Comparison of ENCODE assay signal across 1 cellular context in the genomic region with DNA sequence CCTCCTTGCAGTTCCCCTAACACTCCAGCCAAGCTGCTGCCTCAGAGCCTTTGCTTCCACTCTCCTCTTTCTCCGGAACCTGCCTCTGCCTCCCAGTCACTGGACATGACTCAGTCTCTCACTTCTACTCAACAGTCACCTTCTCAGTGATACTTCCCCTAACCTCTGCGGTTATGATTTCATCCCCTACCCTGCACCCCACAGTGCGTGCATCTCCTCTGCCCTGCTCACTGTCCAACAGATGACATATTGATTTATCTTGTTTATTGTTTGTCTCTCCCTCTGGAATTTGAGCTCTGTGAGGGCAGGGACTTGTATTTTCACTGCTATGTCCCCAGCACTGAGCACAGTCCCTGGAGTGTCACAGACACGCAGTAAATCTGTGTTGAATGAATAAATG.
A peak's percentile ranks its signal among the peaks of the same experiment; 100 is the strongest.
TF ChIP-seq lines count a peak whose summit lies in the region.

No MANE protein-coding gene starts in this region.

TF ChIP-seq in HepG2, 621 proteins besides CTCF, POLR2A, EP300 and RAD21 (continued from another document):
- TF ChIP-seq, protein P1, sequence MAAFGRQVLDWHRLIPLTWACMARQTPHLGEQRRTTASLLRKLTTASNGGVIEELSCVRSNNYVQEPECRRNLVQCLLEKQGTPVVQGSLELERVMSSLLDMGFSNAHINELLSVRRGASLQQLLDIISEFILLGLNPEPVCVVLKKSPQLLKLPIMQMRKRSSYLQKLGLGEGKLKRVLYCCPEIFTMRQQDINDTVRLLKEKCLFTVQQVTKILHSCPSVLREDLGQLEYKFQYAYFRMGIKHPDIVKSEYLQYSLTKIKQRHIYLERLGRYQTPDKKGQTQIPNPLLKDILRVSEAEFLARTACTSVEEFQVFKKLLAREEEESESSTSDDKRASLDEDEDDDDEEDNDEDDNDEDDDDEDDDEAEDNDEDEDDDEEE (CRISPR knock-in tag; IDR thresholded peaks at IDR 0.05) = no peak
- TF ChIP-seq ZSCAN25 (CRISPR knock-in tag; IDR thresholded peaks at IDR 0.05) (peak; percentile 43; the same call in 1 of the 2 replicates), RXRA (CRISPR knock-in tag; IDR thresholded peaks at IDR 0.05) (no peak), FOXP1 (IDR thresholded peaks at IDR 0.05) (no peak), FOXP1 (CRISPR knock-in tag; IDR thresholded peaks at IDR 0.05) (peak; percentile 84), PITX1 (CRISPR knock-in tag; IDR thresholded peaks at IDR 0.05) (no peak), ZNF530 (CRISPR knock-in tag; IDR thresholded peaks at IDR 0.05; ENCODE audit: low read depth) (no peak), CEBPB (IDR thresholded peaks at IDR 0.05; ENCODE audit: borderline replicate concordance, low read depth, low read length) (no peak), MYNN (CRISPR knock-in tag; IDR thresholded peaks at IDR 0.05; ENCODE audit: low read depth) (no peak), GATAD2A (CRISPR knock-in tag; IDR thresholded peaks at IDR 0.05) (0 out of 2 replicates have a peak, but pooled peaks have one; percentile 33), ZFP41 (CRISPR knock-in tag; IDR thresholded peaks at IDR 0.05; ENCODE audit: borderline replicate concordance) (no peak), HOXD1 (CRISPR knock-in tag; IDR thresholded peaks at IDR 0.05) (no peak), ZSCAN21 (CRISPR knock-in tag; IDR thresholded peaks at IDR 0.05; ENCODE audit: borderline replicate concordance) (no peak), SCMH1 (CRISPR knock-in tag; IDR thresholded peaks at IDR 0.05; ENCODE audit: borderline replicate concordance) (no peak), ZNF879 (CRISPR knock-in tag; IDR thresholded peaks at IDR 0.05) (no peak), ZNF556 (CRISPR knock-in tag; IDR thresholded peaks at IDR 0.05; ENCODE audit: borderline replicate concordance) (0 out of 2 replicates have a peak, but pooled peaks have one; percentile 29)
- TF ChIP-seq, protein P2, sequence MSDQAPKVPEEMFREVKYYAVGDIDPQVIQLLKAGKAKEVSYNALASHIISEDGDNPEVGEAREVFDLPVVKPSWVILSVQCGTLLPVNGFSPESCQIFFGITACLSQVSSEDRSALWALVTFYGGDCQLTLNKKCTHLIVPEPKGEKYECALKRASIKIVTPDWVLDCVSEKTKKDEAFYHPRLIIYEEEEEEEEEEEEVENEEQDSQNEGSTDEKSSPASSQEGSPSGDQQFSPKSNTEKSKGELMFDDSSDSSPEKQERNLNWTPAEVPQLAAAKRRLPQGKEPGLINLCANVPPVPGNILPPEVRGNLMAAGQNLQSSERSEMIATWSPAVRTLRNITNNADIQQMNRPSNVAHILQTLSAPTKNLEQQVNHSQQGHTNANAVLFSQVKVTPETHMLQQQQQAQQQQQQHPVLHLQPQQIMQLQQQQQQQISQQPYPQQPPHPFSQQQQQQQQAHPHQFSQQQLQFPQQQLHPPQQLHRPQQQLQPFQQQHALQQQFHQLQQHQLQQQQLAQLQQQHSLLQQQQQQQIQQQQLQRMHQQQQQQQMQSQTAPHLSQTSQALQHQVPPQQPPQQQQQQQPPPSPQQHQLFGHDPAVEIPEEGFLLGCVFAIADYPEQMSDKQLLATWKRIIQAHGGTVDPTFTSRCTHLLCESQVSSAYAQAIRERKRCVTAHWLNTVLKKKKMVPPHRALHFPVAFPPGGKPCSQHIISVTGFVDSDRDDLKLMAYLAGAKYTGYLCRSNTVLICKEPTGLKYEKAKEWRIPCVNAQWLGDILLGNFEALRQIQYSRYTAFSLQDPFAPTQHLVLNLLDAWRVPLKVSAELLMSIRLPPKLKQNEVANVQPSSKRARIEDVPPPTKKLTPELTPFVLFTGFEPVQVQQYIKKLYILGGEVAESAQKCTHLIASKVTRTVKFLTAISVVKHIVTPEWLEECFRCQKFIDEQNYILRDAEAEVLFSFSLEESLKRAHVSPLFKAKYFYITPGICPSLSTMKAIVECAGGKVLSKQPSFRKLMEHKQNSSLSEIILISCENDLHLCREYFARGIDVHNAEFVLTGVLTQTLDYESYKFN (CRISPR knock-in tag; conservative IDR thresholded peaks at IDR 0.05) = peak; percentile 62
- TF ChIP-seq, protein P3, sequence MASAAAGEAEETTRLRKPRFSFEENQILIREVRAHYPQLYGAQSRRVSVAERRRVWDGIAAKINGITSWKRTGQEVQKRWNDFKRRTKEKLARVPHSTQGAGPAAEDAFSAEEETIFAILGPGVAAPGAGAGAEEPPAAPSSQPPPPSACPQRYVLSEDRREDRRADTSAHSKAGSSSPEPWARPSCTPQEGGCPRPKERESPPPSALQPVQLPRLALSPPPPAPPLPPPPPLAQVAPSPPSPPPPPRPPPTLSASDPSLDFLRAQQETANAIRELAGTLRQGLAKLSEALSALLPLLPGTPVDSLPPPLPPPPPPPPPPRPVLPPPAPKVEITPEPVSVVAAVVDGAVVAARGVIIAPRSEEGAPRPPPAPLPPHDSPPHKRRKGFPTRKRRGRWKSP (CRISPR knock-in tag; IDR thresholded peaks at IDR 0.05) = no peak
- TF ChIP-seq, protein P4, sequence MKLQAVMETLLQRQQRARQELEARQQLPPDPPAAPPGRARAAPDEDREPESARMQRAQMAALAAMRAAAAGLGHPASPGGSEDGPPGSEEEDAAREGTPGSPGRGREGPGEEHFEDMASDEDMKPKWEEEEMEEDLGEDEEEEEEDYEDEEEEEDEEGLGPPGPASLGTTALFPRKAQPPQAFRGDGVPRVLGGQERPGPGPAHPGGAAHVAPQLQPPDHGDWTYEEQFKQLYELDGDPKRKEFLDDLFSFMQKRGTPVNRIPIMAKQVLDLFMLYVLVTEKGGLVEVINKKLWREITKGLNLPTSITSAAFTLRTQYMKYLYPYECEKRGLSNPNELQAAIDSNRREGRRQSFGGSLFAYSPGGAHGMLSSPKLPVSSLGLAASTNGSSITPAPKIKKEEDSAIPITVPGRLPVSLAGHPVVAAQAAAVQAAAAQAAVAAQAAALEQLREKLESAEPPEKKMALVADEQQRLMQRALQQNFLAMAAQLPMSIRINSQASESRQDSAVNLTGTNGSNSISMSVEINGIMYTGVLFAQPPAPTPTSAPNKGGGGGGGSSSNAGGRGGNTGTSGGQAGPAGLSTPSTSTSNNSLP (IDR thresholded peaks at IDR 0.05; ENCODE audit: low read depth, low read length) = peak; percentile 55; the same call in 1 of the 2 replicates
- TF ChIP-seq, protein P5, sequence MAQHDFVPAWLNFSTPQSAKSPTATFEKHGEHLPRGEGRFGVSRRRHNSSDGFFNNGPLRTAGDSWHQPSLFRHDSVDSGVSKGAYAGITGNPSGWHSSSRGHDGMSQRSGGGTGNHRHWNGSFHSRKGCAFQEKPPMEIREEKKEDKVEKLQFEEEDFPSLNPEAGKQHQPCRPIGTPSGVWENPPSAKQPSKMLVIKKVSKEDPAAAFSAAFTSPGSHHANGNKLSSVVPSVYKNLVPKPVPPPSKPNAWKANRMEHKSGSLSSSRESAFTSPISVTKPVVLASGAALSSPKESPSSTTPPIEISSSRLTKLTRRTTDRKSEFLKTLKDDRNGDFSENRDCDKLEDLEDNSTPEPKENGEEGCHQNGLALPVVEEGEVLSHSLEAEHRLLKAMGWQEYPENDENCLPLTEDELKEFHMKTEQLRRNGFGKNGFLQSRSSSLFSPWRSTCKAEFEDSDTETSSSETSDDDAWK (CRISPR knock-in tag; IDR thresholded peaks at IDR 0.05) = no peak
- TF ChIP-seq, protein P6, sequence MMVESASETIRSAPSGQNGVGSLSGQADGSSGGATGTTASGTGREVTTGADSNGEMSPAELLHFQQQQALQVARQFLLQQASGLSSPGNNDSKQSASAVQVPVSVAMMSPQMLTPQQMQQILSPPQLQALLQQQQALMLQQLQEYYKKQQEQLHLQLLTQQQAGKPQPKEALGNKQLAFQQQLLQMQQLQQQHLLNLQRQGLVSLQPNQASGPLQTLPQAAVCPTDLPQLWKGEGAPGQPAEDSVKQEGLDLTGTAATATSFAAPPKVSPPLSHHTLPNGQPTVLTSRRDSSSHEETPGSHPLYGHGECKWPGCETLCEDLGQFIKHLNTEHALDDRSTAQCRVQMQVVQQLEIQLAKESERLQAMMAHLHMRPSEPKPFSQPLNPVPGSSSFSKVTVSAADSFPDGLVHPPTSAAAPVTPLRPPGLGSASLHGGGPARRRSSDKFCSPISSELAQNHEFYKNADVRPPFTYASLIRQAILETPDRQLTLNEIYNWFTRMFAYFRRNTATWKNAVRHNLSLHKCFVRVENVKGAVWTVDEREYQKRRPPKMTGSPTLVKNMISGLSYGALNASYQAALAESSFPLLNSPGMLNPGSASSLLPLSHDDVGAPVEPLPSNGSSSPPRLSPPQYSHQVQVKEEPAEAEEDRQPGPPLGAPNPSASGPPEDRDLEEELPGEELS (CRISPR knock-in tag; IDR thresholded peaks at IDR 0.05) = peak; percentile 40; the same call in 1 of the 2 replicates
- TF ChIP-seq, protein P7, sequence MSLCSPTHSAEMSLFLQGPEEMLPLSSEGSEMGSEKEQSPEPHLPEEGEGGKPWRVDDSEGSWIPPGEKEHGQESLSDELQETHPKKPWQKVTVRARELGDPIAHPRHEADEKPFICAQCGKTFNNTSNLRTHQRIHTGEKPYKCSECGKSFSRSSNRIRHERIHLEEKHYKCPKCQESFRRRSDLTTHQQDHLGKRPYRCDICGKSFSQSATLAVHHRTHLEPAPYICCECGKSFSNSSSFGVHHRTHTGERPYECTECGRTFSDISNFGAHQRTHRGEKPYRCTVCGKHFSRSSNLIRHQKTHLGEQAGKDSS (CRISPR knock-in tag; IDR thresholded peaks at IDR 0.05; ENCODE audit: borderline replicate concordance, low read depth) = no peak
